Comparison of ENCODE assay signal across 27 cellular contexts in the genomic region with DNA sequence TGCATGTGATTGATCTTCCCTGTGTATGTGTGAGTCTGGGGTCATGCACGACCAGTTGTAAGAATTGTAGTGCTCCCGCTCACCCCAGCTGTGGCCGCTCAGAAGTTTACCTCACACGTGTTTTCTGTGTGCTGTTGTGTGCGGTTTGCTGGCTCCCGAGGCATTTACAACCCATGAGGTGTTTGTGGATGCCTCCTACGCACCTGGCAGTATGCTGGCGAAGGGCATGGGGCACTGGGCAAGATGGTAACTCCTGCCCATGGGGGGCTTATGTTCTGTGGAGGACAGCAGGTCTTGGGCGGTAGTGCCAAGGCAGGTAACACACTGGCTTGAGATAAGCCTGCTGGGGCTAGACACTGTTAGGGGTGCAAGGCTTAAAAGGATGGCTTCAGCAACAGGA.
DNase-seq lines count a peak whose midpoint lies in the region; ATAC-seq and TF ChIP-seq lines count a peak whose summit lies in the region.
"Had no signal": no experiment of that assay in that cellular context is flagged by ENCODE, and none has a peak within 500 bp of the region (broad histone marks: within the 10 kb centered on the region; RNA-seq: fewer than 3 reads in every experiment).

No MANE protein-coding gene starts in this region.

- H3K36me3 Mint-ChIP-seq in chondrocyte (ENCODE audit: low read depth) (peaks cover 2% of the 10 kb centered on the region), osteocyte (ENCODE audit: unreplicated experiment) (no peaks in the 10 kb centered on the region)
- H3K36me3 Mint-ChIP-seq: activated naive CD8-positive, alpha-beta T cell treated with anti-CD3 and anti-CD28 coated beads for 36 hours; CD8-positive, alpha-beta T cell; natural killer cell had no signal

- no peak for TF ChIP-seq POLR2A in erythroblast (IDR thresholded peaks at IDR 0.05; ENCODE audit: low read length)

- ATAC-seq in GM21737 (IDR thresholded peaks at IDR 0.05; ENCODE audit: unreplicated experiment) = no peak
- ATAC-seq: activated CD4-positive, alpha-beta T cell treated with anti-CD3 and anti-CD28 coated beads for 36 hours; CD8-positive, alpha-beta T cell; left lobe of liver; natural killer cell had no signal

- H3K27me3 Mint-ChIP-seq in chondrocyte (ENCODE audit: low read depth) = no peaks in the 10 kb centered on the region
- H3K27me3 Mint-ChIP-seq in osteocyte (ENCODE audit: unreplicated experiment) = no peaks in the 10 kb centered on the region
- H3K27me3 Mint-ChIP-seq: activated CD4-positive, alpha-beta T cell treated with anti-CD3 and anti-CD28 coated beads for 36 hours; stimulated activated naive CD8-positive, alpha-beta T cell treated with anti-CD3 and anti-CD28 coated beads, Interleukin-15, Interleukin-2, amounts not matched to agents 100 ng/mL and 50 ng/mL, for 24 hours had no signal

- H3K4me2 ChIP-seq in BLaER1 treated with 17β-estradiol and CSF1 and Interleukin-3, amounts not matched to agents 10 nM and 100 nM = peak overlapping the region in 7 of 11 experiments; percentile 10 to 54 (median 44); a peak in 11 of 22 replicates
- H3K4me2 ChIP-seq: hepatocyte had no signal

- H3K4me3 ChIP-seq in BLaER1 treated with 17β-estradiol and CSF1 and Interleukin-3, amounts not matched to agents 10 nM and 100 nM = no peak overlapping the region
- no peak overlapping the region for H3K4me3 ChIP-seq in H7 (ENCODE audit: insufficient read depth, low read depth, low read length)
- H3K4me3 ChIP-seq: hepatocyte, SJSA1, tibial nerve had no signal

- H3K4me1 Mint-ChIP-seq in chondrocyte (ENCODE audit: low read depth) (peaks cover 32% of the 10 kb centered on the region), osteocyte (ENCODE audit: unreplicated experiment) (peaks cover 25% of the 10 kb centered on the region)
- H3K4me1 Mint-ChIP-seq: activated CD4-positive, alpha-beta T cell treated with anti-CD3 and anti-CD28 coated beads for 36 hours; activated naive CD8-positive, alpha-beta T cell treated with anti-CD3 and anti-CD28 coated beads for 36 hours; natural killer cell had no signal

- H3K9ac ChIP-seq in BLaER1 treated with 17β-estradiol and CSF1 and Interleukin-3, amounts not matched to agents 10 nM and 100 nM = no peak overlapping the region

- peak overlapping the region; percentile 12 for H3K27ac Mint-ChIP-seq in chondrocyte (ENCODE audit: unreplicated experiment)
- H3K27ac Mint-ChIP-seq in osteocyte (ENCODE audit: unreplicated experiment) = no peak overlapping the region
- H3K27ac Mint-ChIP-seq: activated CD4-positive, alpha-beta T cell treated with anti-CD3 and anti-CD28 coated beads for 36 hours; activated naive CD8-positive, alpha-beta T cell treated with anti-CD3 and anti-CD28 coated beads for 36 hours; CD8-positive, alpha-beta T cell; natural killer cell; stimulated activated naive CD8-positive, alpha-beta T cell treated with anti-CD3 and anti-CD28 coated beads, Interleukin-15, Interleukin-2, amounts not matched to agents 100 ng/mL and 50 ng/mL, for 24 hours had no signal

- H3K4me3 Mint-ChIP-seq in chondrocyte (ENCODE audit: unreplicated experiment) (no peak overlapping the region), osteocyte (ENCODE audit: unreplicated experiment) (no peak overlapping the region)
- H3K4me3 Mint-ChIP-seq: activated CD4-positive, alpha-beta T cell treated with anti-CD3 and anti-CD28 coated beads for 36 hours; activated naive CD8-positive, alpha-beta T cell treated with anti-CD3 and anti-CD28 coated beads for 36 hours; CD8-positive, alpha-beta T cell; natural killer cell; stimulated activated naive CD8-positive, alpha-beta T cell treated with anti-CD3 and anti-CD28 coated beads, Interleukin-15, Interleukin-2, amounts not matched to agents 100 ng/mL and 50 ng/mL, for 24 hours had no signal

- TF ChIP-seq CTCF in chondrocyte (IDR thresholded peaks at IDR 0.05) (no peak), osteocyte (IDR thresholded peaks at IDR 0.05) (no peak)

- peaks cover 0 to 32% (median 14%) of the 10 kb centered on the region in 10 experiments; a peak in 13 of 20 replicates for H3K4me1 ChIP-seq in BLaER1 treated with 17β-estradiol and CSF1 and Interleukin-3, amounts not matched to agents 10 nM and 100 nM
- H3K4me1 ChIP-seq: tibial nerve had no signal

- no peak overlapping the region for H3K27ac ChIP-seq in BLaER1 treated with 17β-estradiol and CSF1 and Interleukin-3, amounts not matched to agents 10 nM and 100 nM
- H3K27ac ChIP-seq: hepatocyte, tibial nerve had no signal

- no peaks in the 10 kb centered on the region for H4K20me1 ChIP-seq in BLaER1 treated with 17β-estradiol and CSF1 and Interleukin-3, amounts not matched to agents 10 nM and 100 nM

- peaks cover 0 to 3% (median 0%) of the 10 kb centered on the region in 11 experiments; a peak in 1 of 22 replicates for H3K36me3 ChIP-seq in BLaER1 treated with 17β-estradiol and CSF1 and Interleukin-3, amounts not matched to agents 10 nM and 100 nM
- no peaks in the 10 kb centered on the region for H3K36me3 ChIP-seq in H7 (replicated peaks; ENCODE audit: control insufficient read depth, insufficient read depth, low read length)
- H3K36me3 ChIP-seq: SJSA1, tibial nerve had no signal

- H3K9me3 Mint-ChIP-seq in chondrocyte (ENCODE audit: low read depth) = peaks cover 7% of the 10 kb centered on the region
- peaks cover 13% of the 10 kb centered on the region for H3K9me3 Mint-ChIP-seq in osteocyte (ENCODE audit: unreplicated experiment)
- H3K9me3 Mint-ChIP-seq: natural killer cell; stimulated activated naive CD8-positive, alpha-beta T cell treated with anti-CD3 and anti-CD28 coated beads, Interleukin-15, Interleukin-2, amounts not matched to agents 100 ng/mL and 50 ng/mL, for 24 hours had no signal

- H3K9me3 ChIP-seq in BLaER1 treated with 17β-estradiol and CSF1 and Interleukin-3, amounts not matched to agents 10 nM and 100 nM (replicated peaks in 1 of 11) = peaks cover 25 to 48% (median 38%) of the 10 kb centered on the region in 11 experiments
- H3K9me3 ChIP-seq: SJSA1 had no signal

- DNase-seq in H7 (peak; percentile 21), chondrocyte (ENCODE audit: low spot score) (peak; percentile 24), osteocyte (ENCODE audit: extremely low spot score, unreplicated experiment) (peak; percentile 57), anterior cingulate cortex (lab: John Stamatoyannopoulos, UW) (no peak), erythroblast (lab: John Stamatoyannopoulos, UW) (no peak)
- DNase-seq in activated naive CD4-positive, alpha-beta T cell treated with anti-CD3 and anti-CD28 coated beads, Interleukin-2, amount 50 U/mL, for 16 hours = no peak
- DNase-seq: activated CD4-positive, alpha-beta T cell treated with anti-CD3 and anti-CD28 coated beads for 36 hours; activated naive CD8-positive, alpha-beta T cell treated with anti-CD3 and anti-CD28 coated beads for 36 hours; DMS153; foreskin melanocyte; GDM1; KBM-7; MM.1S; NCI-H1436; NCI-H2171 treated with DMSO at 0.1 percent for 48 hours; NCI-H526 treated with DMSO at 0.1 percent for 48 hours; stimulated activated CD4-positive, alpha-beta T cell treated with anti-CD3 and anti-CD28 coated beads, Interleukin-12 subunit alpha, Interleukin-12 subunit beta, amount 100 ng/mL, for 4 hours; stimulated activated CD4-positive, alpha-beta T cell treated with anti-CD3 and anti-CD28 coated beads, Interleukin-4, amount 100 ng/mL, for 4 hours had no signal

- no peaks in the 10 kb centered on the region; a peak in 1 of 22 replicates for H3K27me3 ChIP-seq in BLaER1 treated with 17β-estradiol and CSF1 and Interleukin-3, amounts not matched to agents 10 nM and 100 nM
- H3K27me3 ChIP-seq in H7 (ENCODE audit: control insufficient read depth, insufficient read depth, low read length) = no peaks in the 10 kb centered on the region
- H3K27me3 ChIP-seq: hepatocyte, SJSA1, tibial nerve had no signal

Comparison
In these comparisons a context has a peak if more than half of its experiments do, and no peak if none do; other contexts are left out.
1. DNase-seq: peak in H7 (single experiment), chondrocyte (single experiment) and osteocyte (single experiment); none in anterior cingulate cortex (0 of 58), erythroblast (0 of 2) and activated naive CD4-positive, alpha-beta T cell treated with anti-CD3 and anti-CD28 coated beads, Interleukin-2, amount 50 U/mL, for 16 hours (single experiment).